In the genomic region with DNA sequence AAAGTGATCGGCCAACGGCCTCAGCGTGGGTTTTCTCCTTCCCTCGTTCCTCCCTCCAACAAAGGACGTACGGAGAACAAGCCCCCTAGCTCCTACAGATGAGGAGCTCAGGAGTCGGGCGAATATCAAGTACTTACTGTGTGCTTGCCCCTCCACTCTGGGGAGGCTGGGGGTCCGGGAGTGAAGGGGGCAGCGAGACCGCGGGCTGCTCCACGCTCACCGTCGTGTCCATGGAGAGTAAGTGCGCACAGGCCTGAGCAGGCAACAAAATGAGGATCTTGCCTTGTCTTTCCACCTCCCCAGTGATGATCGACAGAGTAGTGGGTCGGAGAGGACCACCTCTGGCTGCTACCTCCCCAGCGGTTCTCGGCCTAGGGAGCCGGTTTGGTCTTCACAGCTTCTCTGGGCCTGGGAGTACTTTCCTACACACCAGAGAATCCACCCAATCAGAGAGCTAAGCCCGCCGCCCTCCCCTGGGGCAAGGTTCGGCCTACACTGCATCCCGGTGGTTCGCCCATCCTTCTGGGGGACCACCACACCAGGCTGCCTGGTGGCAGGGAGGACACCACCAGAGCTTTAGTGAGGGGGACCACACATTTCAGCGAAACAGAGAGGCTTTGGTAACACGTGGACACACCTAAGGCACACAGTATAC, we compare ENCODE assay signal across 8 cellular contexts. TPM values are rescaled to one million over a fixed set of nuclear protein-coding genes. Genes with fewer than 3 reads are reported as not detected.
DNase-seq lines count a peak whose midpoint lies in the region; ATAC-seq and TF ChIP-seq lines count a peak whose summit lies in the region.

No MANE protein-coding gene starts in this region.

- intact Hi-C loops in activated CD4-positive, alpha-beta T cell treated with anti-CD3 and anti-CD28 coated beads, Interleukin-2, amount 10 ng/mL, durations not matched to agents 24 days and 14 days (cut with micrococcal nuclease), result loop anchor here (1.0 to 2.0 kb wide), 3 partner anchors 13 to 69 kb away; no protein-coding TSS in a partner anchor
- intact Hi-C loops in right lobe of liver (cut with DNase I), result no loop called here
- intact Hi-C loops in testis (cut with DNase I; ENCODE audit: low total_unique reads), result no loop called here

- no peak for DNase-seq in activated CD4-positive, alpha-beta T cell treated with anti-CD3 and anti-CD28 coated beads, Interleukin-2, amount 10 ng/mL, durations not matched to agents 24 days and 14 days
- no peak for DNase-seq in activated CD4-positive, alpha-beta T cell treated with anti-CD3 and anti-CD28 coated beads for 4 hours
- DNase-seq in right lobe of liver (peak in 2 of 3 donors; percentile 25 to 35), testis (no peak), NCI-H69 (lab: John Stamatoyannopoulos, UW) (no peak)
- no peak for DNase-seq in stimulated activated CD4-positive, alpha-beta T cell treated with anti-CD3 and anti-CD28 coated beads, Interleukin-2, amount 100 ng/mL, for 24 hours

- H3K36me3 ChIP-seq in right lobe of liver, result no peaks in the 10 kb centered on the region
- H3K36me3 ChIP-seq in testis (ENCODE audit: low read depth, missing control alignments), result no peaks in the 10 kb centered on the region

- ATAC-seq in right lobe of liver, result no peak
- no peak for ATAC-seq in GM21737 (IDR thresholded peaks at IDR 0.05; ENCODE audit: unreplicated experiment)

- WGBS in right lobe of liver (ENCODE audit: insufficient coverage, low coverage, low lambda C conversion rate, missing lambda C conversion rate), result 86% methylated on average over 9 of the region's 28 CpGs
- 51 to 53% methylated on average over 22 to 28 of the region's 28 CpGs for WGBS in testis, 2 donors

- H3K4me1 ChIP-seq in right lobe of liver (peaks cover 0 to 22% (median 4%) of the 10 kb centered on the region in 4 donors), testis (peaks cover 6% of the 10 kb centered on the region)

- H3K27ac Mint-ChIP-seq in activated CD4-positive, alpha-beta T cell treated with anti-CD3 and anti-CD28 coated beads, Interleukin-2, amount 10 ng/mL, durations not matched to agents 24 days and 14 days, result no peak overlapping the region
- no peak overlapping the region for H3K27ac Mint-ChIP-seq in brain

- peaks cover 11% of the 10 kb centered on the region for H3K36me3 Mint-ChIP-seq in activated CD4-positive, alpha-beta T cell treated with anti-CD3 and anti-CD28 coated beads, Interleukin-2, amount 10 ng/mL, durations not matched to agents 24 days and 14 days (ENCODE audit: low read depth)
- peaks cover 33% of the 10 kb centered on the region for H3K36me3 Mint-ChIP-seq in brain

- H3K9me3 ChIP-seq in right lobe of liver, result no peaks in the 10 kb centered on the region
- H3K9me3 ChIP-seq in testis, result no peaks in the 10 kb centered on the region

- peaks cover 12% of the 10 kb centered on the region for H3K4me1 Mint-ChIP-seq in activated CD4-positive, alpha-beta T cell treated with anti-CD3 and anti-CD28 coated beads, Interleukin-2, amount 10 ng/mL, durations not matched to agents 24 days and 14 days
- peaks cover 8% of the 10 kb centered on the region for H3K4me1 Mint-ChIP-seq in brain

- TF ChIP-seq CTCF in brain (conservative IDR thresholded peaks at IDR 0.05) (no peak), right lobe of liver (IDR thresholded peaks at IDR 0.05) (no peak), testis (IDR thresholded peaks at IDR 0.05) (no peak)

- H3K27me3 Mint-ChIP-seq in activated CD4-positive, alpha-beta T cell treated with anti-CD3 and anti-CD28 coated beads, Interleukin-2, amount 10 ng/mL, durations not matched to agents 24 days and 14 days, result peaks cover 17% of the 10 kb centered on the region
- H3K27me3 Mint-ChIP-seq in brain, result peaks cover 52% of the 10 kb centered on the region

- peak overlapping the region; percentile 77 for H3K4me3 Mint-ChIP-seq in activated CD4-positive, alpha-beta T cell treated with anti-CD3 and anti-CD28 coated beads, Interleukin-2, amount 10 ng/mL, durations not matched to agents 24 days and 14 days
- peak overlapping the region; percentile 53 to 78 (median 64) for H3K4me3 Mint-ChIP-seq in brain

- H3K27me3 ChIP-seq in right lobe of liver, result no peaks in the 10 kb centered on the region
- H3K27me3 ChIP-seq in testis, result no peaks in the 10 kb centered on the region

- TF ChIP-seq POLR2A in right lobe of liver (IDR thresholded peaks at IDR 0.05) (no peak), testis (IDR thresholded peaks at IDR 0.05) (no peak)

- H3K9me3 Mint-ChIP-seq in activated CD4-positive, alpha-beta T cell treated with anti-CD3 and anti-CD28 coated beads, Interleukin-2, amount 10 ng/mL, durations not matched to agents 24 days and 14 days, result peaks cover 17% of the 10 kb centered on the region
- peaks cover 32 to 56% (median 43%) of the 10 kb centered on the region in 5 experiments for H3K9me3 Mint-ChIP-seq in brain

- H3K27ac ChIP-seq in right lobe of liver, result no peak overlapping the region
- H3K27ac ChIP-seq in testis, result no peak overlapping the region

- H3K4me3 ChIP-seq in right lobe of liver (peak overlapping the region; percentile 76 to 88 (median 87)), testis (peak overlapping the region; percentile 69 to 71)

RNA-seq across cellular contexts. Expression of a gene that starts 0.6 kb away (rescaled TPM):
- total RNA-seq in activated CD4-positive, alpha-beta T cell treated with anti-CD3 and anti-CD28 coated beads, Interleukin-2, amount 10 ng/mL, durations not matched to agents 24 days and 14 days, result 2.1 and 2.3 TPM in 2 replicates
- 3.5 TPM for polyA plus RNA-seq in brain (ENCODE audit: insufficient read depth, low read depth, low replicate concordance)
- 10 to 100 TPM in 5 of 6 experiments, 1 to 10 TPM in 1; 8.8 to 33.9 (median 19.6) TPM for total RNA-seq in right lobe of liver
- total RNA-seq in testis, result 10 to 100 TPM in 1 of 2 donors, 1 to 10 TPM in 1; 7.6 to 11.0 TPM
- polyA plus RNA-seq in testis (ENCODE audit: insufficient read depth, low read depth, low replicate concordance), result 7.5 TPM

RNA-seq across cellular contexts. Expression of a gene that starts 47.5 kb away (rescaled TPM):
- 15.8 TPM in 2 replicates for total RNA-seq in activated CD4-positive, alpha-beta T cell treated with anti-CD3 and anti-CD28 coated beads, Interleukin-2, amount 10 ng/mL, durations not matched to agents 24 days and 14 days
- polyA plus RNA-seq in brain (ENCODE audit: insufficient read depth, low read depth, low replicate concordance) (8.7 TPM), testis (ENCODE audit: insufficient read depth, low read depth, low replicate concordance) (13.1 TPM)
- total RNA-seq in right lobe of liver (1 to 10 TPM; 4.5 to 8.9 (median 6.1) TPM), testis (10 to 100 TPM; 17.4 to 23.5 TPM)

RNA-seq across cellular contexts. Expression of a gene that starts 47.9 kb away (rescaled TPM):
- total RNA-seq in activated CD4-positive, alpha-beta T cell treated with anti-CD3 and anti-CD28 coated beads, Interleukin-2, amount 10 ng/mL, durations not matched to agents 24 days and 14 days, result 69.5 and 71.0 TPM in 2 replicates
- polyA plus RNA-seq in brain (ENCODE audit: insufficient read depth, low read depth, low replicate concordance), result 17.8 TPM
- total RNA-seq in right lobe of liver, result 10 to 100 TPM; 13.1 to 23.2 (median 15.3) TPM
- 10 to 100 TPM; 57.1 to 90.2 TPM for total RNA-seq in testis
- polyA plus RNA-seq in testis (ENCODE audit: insufficient read depth, low read depth, low replicate concordance), result 64.4 TPM

Comparison
In these comparisons a context has a peak if more than half of its experiments do, and no peak if none do; other contexts are left out.
1. DNase-seq: peak in right lobe of liver (2 of 3); none in activated CD4-positive, alpha-beta T cell treated with anti-CD3 and anti-CD28 coated beads, Interleukin-2, amount 10 ng/mL, durations not matched to agents 24 days and 14 days (single experiment), activated CD4-positive, alpha-beta T cell treated with anti-CD3 and anti-CD28 coated beads for 4 hours (0 of 2), testis (single experiment), NCI-H69 (single experiment) and stimulated activated CD4-positive, alpha-beta T cell treated with anti-CD3 and anti-CD28 coated beads, Interleukin-2, amount 100 ng/mL, for 24 hours (0 of 2).